25 cellular contexts compared by ENCODE assay signal in genomic region chr1:217253985-217254384, GRCh38.
"Had no signal": no experiment of that assay in that cellular context is flagged by ENCODE, and none has a peak within 500 bp of the region (broad histone marks: within the 10 kb centered on the region; RNA-seq: fewer than 3 reads in every experiment).

No MANE protein-coding gene starts in this region.

- H3K4me3 ChIP-seq: ascending aorta, body of pancreas, Peyer's patch, SJCRH30 had no signal

- H3K4me1 Mint-ChIP-seq: activated CD8-positive, alpha-beta memory T cell treated with anti-CD3 and anti-CD28 coated beads, Interleukin-2, amount 10 ng/mL, durations not matched to agents 7 days and 5 days; activated naive CD4-positive, alpha-beta T cell treated with anti-CD3 and anti-CD28 coated beads, Interleukin-2, amount 50 U/mL, for 24 hours had no signal

- H3K9me3 Mint-ChIP-seq: activated T-helper 1 cell treated with anti-CD3 and anti-CD28 coated beads, Interleukin-12 subunit alpha, Interleukin-12 subunit beta, Interleukin-2, Interleukin-4 antibody, amounts not matched to agents 30 ng/mL and 10 ng/mL and 1 ng/mL, durations not matched to agents 14 hours and 24 hours and 36 hours had no signal

- H3K27ac Mint-ChIP-seq: activated CD8-positive, alpha-beta memory T cell treated with anti-CD3 and anti-CD28 coated beads, Interleukin-2, amount 10 ng/mL, durations not matched to agents 7 days and 5 days; activated CD8-positive, alpha-beta T cell treated with anti-CD3 and anti-CD28 coated beads, Interleukin-2, amount 10 ng/mL, durations not matched to agents 7 days and 5 days; activated naive CD4-positive, alpha-beta T cell treated with anti-CD3 and anti-CD28 coated beads, Interleukin-2, amount 50 U/mL, for 24 hours; activated T-cell treated with anti-CD3 and anti-CD28 coated beads, Interleukin-2, amount 50 U/mL, for 24 hours; activated T-helper 1 cell treated with anti-CD3 and anti-CD28 coated beads, Interleukin-12 subunit alpha, Interleukin-12 subunit beta, Interleukin-2, Interleukin-4 antibody, amounts not matched to agents 30 ng/mL and 10 ng/mL and 1 ng/mL, durations not matched to agents 14 hours and 24 hours and 36 hours had no signal

- H3K9ac ChIP-seq: SK-N-SH had no signal

- H3K4me3 Mint-ChIP-seq: activated CD8-positive, alpha-beta memory T cell treated with anti-CD3 and anti-CD28 coated beads, Interleukin-2, amount 10 ng/mL, durations not matched to agents 7 days and 5 days; activated CD8-positive, alpha-beta T cell treated with anti-CD3 and anti-CD28 coated beads, Interleukin-2, amount 10 ng/mL, durations not matched to agents 7 days and 5 days; activated naive CD4-positive, alpha-beta T cell treated with anti-CD3 and anti-CD28 coated beads, Interleukin-2, amount 50 U/mL, for 24 hours; activated T-cell treated with anti-CD3 and anti-CD28 coated beads, Interleukin-2, amount 50 U/mL, for 24 hours; activated T-helper 1 cell treated with anti-CD3 and anti-CD28 coated beads, Interleukin-12 subunit alpha, Interleukin-12 subunit beta, Interleukin-2, Interleukin-4 antibody, amounts not matched to agents 30 ng/mL and 10 ng/mL and 1 ng/mL, durations not matched to agents 14 hours and 24 hours and 36 hours had no signal

- DNase-seq: activated CD4-positive, alpha-beta T cell treated with anti-CD3 and anti-CD28 coated beads for 4 hours; activated CD4-positive, alpha-beta T cell treated with anti-CD3 and anti-CD28 coated beads, Interleukin-2, amount 50 U/mL, for 4 hours; activated CD8-positive, alpha-beta memory T cell treated with anti-CD3 and anti-CD28 coated beads, Interleukin-2, amount 10 ng/mL, durations not matched to agents 7 days and 5 days; activated CD8-positive, alpha-beta T cell treated with anti-CD3 and anti-CD28 coated beads, Interleukin-2, amount 10 ng/mL, durations not matched to agents 7 days and 5 days; activated effector memory CD4-positive, alpha-beta T cell treated with Interleukin-2 at 50 U/mL for 16 hours; activated naive CD4-positive, alpha-beta T cell; activated T-cell treated with anti-CD3 and anti-CD28 coated beads, Interleukin-2, amount 50 U/mL, for 24 hours; amniotic stem cell; body of pancreas; MM.1S; NCI-H1105; NCI-H1436; NCI-H1694 treated with DMSO at 0.1 percent for 48 hours; NCI-H2081; NCI-H510A treated with DMSO at 0.1 percent for 48 hours; Peyer's patch; Right ventricle myocardium superior; SJCRH30; SK-N-SH; T-helper 1 cell had no signal

- H3K27me3 ChIP-seq: ascending aorta, body of pancreas, Peyer's patch, SJCRH30 had no signal

- H3K36me3 Mint-ChIP-seq: activated CD8-positive, alpha-beta memory T cell treated with anti-CD3 and anti-CD28 coated beads, Interleukin-2, amount 10 ng/mL, durations not matched to agents 7 days and 5 days; activated naive CD4-positive, alpha-beta T cell treated with anti-CD3 and anti-CD28 coated beads, Interleukin-2, amount 50 U/mL, for 24 hours had no signal

- H3K36me3 ChIP-seq: ascending aorta, Peyer's patch, SJCRH30 had no signal

- H3K9me3 ChIP-seq: ascending aorta, body of pancreas, Peyer's patch, SJCRH30, SK-N-SH had no signal

- H3K27me3 Mint-ChIP-seq: activated CD8-positive, alpha-beta memory T cell treated with anti-CD3 and anti-CD28 coated beads, Interleukin-2, amount 10 ng/mL, durations not matched to agents 7 days and 5 days; activated naive CD4-positive, alpha-beta T cell treated with anti-CD3 and anti-CD28 coated beads, Interleukin-2, amount 50 U/mL, for 24 hours; activated T-cell treated with anti-CD3 and anti-CD28 coated beads, Interleukin-2, amount 50 U/mL, for 24 hours had no signal

- H3K4me2 ChIP-seq: SK-N-SH had no signal

- H3K27ac ChIP-seq: ascending aorta, body of pancreas, Peyer's patch, RWPE1, SJCRH30, VCaP had no signal

- H3K4me1 ChIP-seq: ascending aorta, body of pancreas, Peyer's patch, SJCRH30 had no signal
